Comparison of ENCODE assay signal across 15 cellular contexts in genomic region chr7:20737840-20738448, GRCh38. TPM values are rescaled to one million over a fixed set of nuclear protein-coding genes. Genes with fewer than 3 reads are reported as not detected.
A peak's percentile ranks its signal among the peaks of the same experiment; 100 is the strongest.
DNase-seq lines count a peak whose midpoint lies in the region; ATAC-seq and TF ChIP-seq lines count a peak whose summit lies in the region.
"Had no signal": no experiment of that assay in that cellular context is flagged by ENCODE, and none has a peak within 500 bp of the region (broad histone marks: within the 10 kb centered on the region; RNA-seq: fewer than 3 reads in every experiment).

No MANE protein-coding gene starts in this region.

- no peak for TF ChIP-seq RAD21 in liver (IDR thresholded peaks at IDR 0.05)

- TF ChIP-seq POLR2A in sigmoid colon (IDR thresholded peaks at IDR 0.05) = no peak

- TF ChIP-seq EP300 in sigmoid colon (IDR thresholded peaks at IDR 0.05) = no peak

- no peak overlapping the region for H3K4me3 ChIP-seq in HEK293 (ENCODE audit: low read depth, low read length)
- peak overlapping the region in 2 of 3 donors; percentile 13 to 20 for H3K4me3 ChIP-seq in liver (ENCODE audit: low read depth in 1 of 3, low read length in 3 of 3)
- H3K4me3 ChIP-seq in sigmoid colon = no peak overlapping the region
- H3K4me3 ChIP-seq: dorsolateral prefrontal cortex, gastroesophageal sphincter had no signal

- no peak overlapping the region for H3K9ac ChIP-seq in liver (ENCODE audit: low read depth in 1 of 2, low read length in 2 of 2)

- DNase-seq in NCI-H1092 treated with DMSO at 0.1 percent for 48 hours (lab: John Stamatoyannopoulos, UW) = peak; percentile 63
- DNase-seq in NCI-H1694 treated with DMSO at 0.1 percent for 48 hours (lab: John Stamatoyannopoulos, UW) = no peak
- DNase-seq in sigmoid colon = no peak
- DNase-seq in activated T-cell treated with anti-CD3 and anti-CD28 coated beads, Interleukin-2, amount 50 U/mL, for 1 hour = no peak
- DNase-seq in medulla oblongata (ENCODE audit: extremely low spot score) = no peak
- DNase-seq: dorsolateral prefrontal cortex; NCI-H2081 treated with DMSO at 0.1 percent for 48 hours; stimulated activated CD4-positive, alpha-beta T cell treated with anti-CD3 and anti-CD28 coated beads, Interleukin-12 subunit alpha, Interleukin-12 subunit beta, amount 100 ng/mL, for 4 hours; T-helper 9 cell had no signal

- ATAC-seq in GM18907 (IDR thresholded peaks at IDR 0.05; ENCODE audit: unreplicated experiment) = peak; percentile 72
- ATAC-seq: gastroesophageal sphincter had no signal

- POLR2A ChIA-PET in HEK293 (lab: Yijun Ruan, JAX) = no interaction called here

- intact Hi-C loops in sigmoid colon (cut with DNase I) = no loop called here

- no peaks in the 10 kb centered on the region for H3K27me3 ChIP-seq in liver (ENCODE audit: control insufficient read depth in 4 of 4, insufficient read depth in 4 of 4, low read length in 3 of 4)
- no peaks in the 10 kb centered on the region for H3K27me3 ChIP-seq in sigmoid colon
- H3K27me3 ChIP-seq: gastroesophageal sphincter had no signal

- 19% methylated on average over 5 of the region's 5 CpGs for WGBS in liver
- WGBS in sigmoid colon, 2 donors = 15 to 62% methylated on average over 5 of the region's 5 CpGs

- CTCF ChIA-PET in HEK293 (lab: Yijun Ruan, JAX) = interaction anchor here (0.6 kb wide), 1 partner anchor 9 kb away, joined by 7 read pairs; no protein-coding TSS in a partner anchor

- H3K9me3 ChIP-seq in HEK293 (ENCODE audit: control insufficient read depth, insufficient read depth, low read depth, low read length) = no peaks in the 10 kb centered on the region
- H3K9me3 ChIP-seq in liver (ENCODE audit: control insufficient read depth in 4 of 4, low read length in 3 of 4) = no peaks in the 10 kb centered on the region
- H3K9me3 ChIP-seq in sigmoid colon = no peaks in the 10 kb centered on the region
- H3K9me3 ChIP-seq: gastroesophageal sphincter had no signal

- no peak for TF ChIP-seq CTCF in HEK293 (tag by site-specific recombination; IDR thresholded peaks at IDR 0.05)
- no peak for TF ChIP-seq CTCF in liver (IDR thresholded peaks at IDR 0.05; ENCODE audit: low read depth, low read length, missing input control)
- TF ChIP-seq CTCF in sigmoid colon (IDR thresholded peaks at IDR 0.05) = no peak

- no peak overlapping the region for H3K27ac ChIP-seq in HEK293 (ENCODE audit: extremely low read depth, low read depth, low read length)
- H3K27ac ChIP-seq in liver (ENCODE audit: low read depth in 1 of 2, low read length in 2 of 2) = no peak overlapping the region
- H3K27ac ChIP-seq in sigmoid colon = no peak overlapping the region
- H3K27ac ChIP-seq: dorsolateral prefrontal cortex, gastroesophageal sphincter had no signal

- H3K36me3 ChIP-seq in HEK293 (ENCODE audit: control insufficient read depth in 2 of 2, insufficient read depth in 1 of 2, low read length in 2 of 2) = no peaks in the 10 kb centered on the region
- no peaks in the 10 kb centered on the region for H3K36me3 ChIP-seq in liver (ENCODE audit: control insufficient read depth in 4 of 4, insufficient read depth in 3 of 4, low read depth in 1 of 4, low read length in 3 of 4)
- H3K36me3 ChIP-seq in sigmoid colon = no peaks in the 10 kb centered on the region
- H3K36me3 ChIP-seq: gastroesophageal sphincter had no signal

- H3K4me1 ChIP-seq in HEK293 (ENCODE audit: control insufficient read depth, insufficient read depth, low read length) = no peaks in the 10 kb centered on the region
- peaks cover 0 to 17% (median 6%) of the 10 kb centered on the region in 4 donors for H3K4me1 ChIP-seq in liver (ENCODE audit: control insufficient read depth in 4 of 4, insufficient read depth in 4 of 4, low read length in 3 of 4)
- H3K4me1 ChIP-seq in sigmoid colon = no peaks in the 10 kb centered on the region
- H3K4me1 ChIP-seq: gastroesophageal sphincter had no signal

TF ChIP-seq in HEK293, 187 proteins besides CTCF, POLR2A, EP300 and RAD21 (continues in another document):
- TF ChIP-seq BCL6B (tag by site-specific recombination; IDR thresholded peaks at IDR 0.05) (no peak), ZNF837 (tag by site-specific recombination; IDR thresholded peaks at IDR 0.05) (no peak), GFI1B (tag by site-specific recombination; IDR thresholded peaks at IDR 0.05) (no peak), ZEB2 (tag by site-specific recombination; IDR thresholded peaks at IDR 0.05) (no peak), ZNF596 (tag by site-specific recombination; IDR thresholded peaks at IDR 0.05) (no peak), PBX3 (CRISPR knock-in tag; IDR thresholded peaks at IDR 0.05) (no peak), ZNF335 (tag by site-specific recombination; conservative IDR thresholded peaks at IDR 0.05) (0 out of 2 replicates have a peak, but pooled peaks have one; percentile 14), ZNF391 (tag by site-specific recombination; IDR thresholded peaks at IDR 0.05; ENCODE audit: borderline replicate concordance, low read depth) (no peak)

TF ChIP-seq in liver, 16 proteins besides CTCF, POLR2A, EP300 and RAD21:
- TF ChIP-seq FOXA2 (IDR thresholded peaks at IDR 0.05) (peak; percentile 86), HNF4G (IDR thresholded peaks at IDR 0.05) (no peak), JUND (IDR thresholded peaks at IDR 0.05) (peak in 1 of 2 donors; percentile 49), MAX (IDR thresholded peaks at IDR 0.05) (peak; percentile 32), NR2F2 (IDR thresholded peaks at IDR 0.05) (no peak), EGR1 (IDR thresholded peaks at IDR 0.05; ENCODE audit: low read depth in 2 of 2) (no peak), ZBTB33 (IDR thresholded peaks at IDR 0.05) (no peak), FOXA1 (IDR thresholded peaks at IDR 0.05) (peak; percentile 91), SP1 (IDR thresholded peaks at IDR 0.05) (no peak), YY1 (IDR thresholded peaks at IDR 0.05) (peak; percentile 28), ATF3 (IDR thresholded peaks at IDR 0.05) (peak; percentile 46), GABPA (IDR thresholded peaks at IDR 0.05 in 1 of 2, conservative IDR thresholded peaks at IDR 0.05 in 1 of 2) (no peak), RXRA (IDR thresholded peaks at IDR 0.05) (peak in 1 of 2 donors; percentile 55), REST (IDR thresholded peaks at IDR 0.05) (peak; percentile 92), HNF4A (conservative IDR thresholded peaks at IDR 0.05) (peak in 1 of 2 donors; percentile 67), TAF1 (conservative IDR thresholded peaks at IDR 0.05) (no peak)

RNA-seq across cellular contexts. Expression of gene SP8, which starts 48.7 kb away (rescaled TPM):
- total RNA-seq in liver = not detected
- polyA plus RNA-seq in liver = not detected
- total RNA-seq in sigmoid colon = not detected
- not detected for polyA plus RNA-seq in sigmoid colon
- total RNA-seq: gastroesophageal sphincter, RPMI7951 had no signal
- polyA plus RNA-seq: adipose tissue had no signal

Comparison
In these comparisons a context has a peak if more than half of its experiments do, and no peak if none do; other contexts are left out.
1. H3K4me3 ChIP-seq: peak in liver (2 of 3); none in HEK293 (single experiment) and sigmoid colon (0 of 4).